Comparison of ENCODE assay signal across 9 cellular contexts in genomic region chr7:44489955-44490350, GRCh38. TPM values are rescaled to one million over a fixed set of nuclear protein-coding genes. Genes with fewer than 3 reads are reported as not detected.
DNase-seq lines count a peak whose midpoint lies in the region; ATAC-seq, FAIRE-seq and TF ChIP-seq lines count a peak whose summit lies in the region.
"Had no signal": no experiment of that assay in that cellular context is flagged by ENCODE, and none has a peak within 500 bp of the region (broad histone marks: within the 10 kb centered on the region; RNA-seq: fewer than 3 reads in every experiment).

No MANE protein-coding gene starts in this region.

- peak overlapping the region; percentile 93 for H3K4me3 ChIP-seq in ACC112 (ENCODE audit: low read depth, low read length)
- H3K4me3 ChIP-seq in breast epithelium = peak overlapping the region; percentile 86 to 96 (median 91)
- peak overlapping the region; percentile 83 to 95 for H3K4me3 ChIP-seq in stomach smooth muscle (ENCODE audit: low read length in 2 of 2)

- H2AFZ ChIP-seq in ACC112 (ENCODE audit: low read length, unreplicated experiment) = peak overlapping the region; percentile 82

- no peak for TF ChIP-seq CTCF in breast epithelium (IDR thresholded peaks at IDR 0.05)

- intact Hi-C loops in breast epithelium (cut with DNase I; ENCODE audit: low total_unique reads) (no loop called here), left colon (cut with DNase I, micrococcal nuclease) (loop anchor here in 1 of 2 donors (5.0 kb wide), 1 partner anchor 357 kb away; the partner anchor contains the start of gene H2AZ2)

- H3K27me3 ChIP-seq in ACC112 (ENCODE audit: insufficient read depth, low read length) = no peaks in the 10 kb centered on the region
- peaks cover 0 to 5% of the 10 kb centered on the region in 2 donors for H3K27me3 ChIP-seq in breast epithelium
- H3K27me3 ChIP-seq in stomach smooth muscle (ENCODE audit: control insufficient read depth in 1 of 2, insufficient read depth in 2 of 2, low read length in 2 of 2) = no peaks in the 10 kb centered on the region

- peak overlapping the region; percentile 88 to 94 for H3K9ac ChIP-seq in stomach smooth muscle (ENCODE audit: low read length in 2 of 2)

- ATAC-seq in HG03045 (IDR thresholded peaks at IDR 0.05; ENCODE audit: unreplicated experiment) = peak; percentile 20
- peak; percentile 74 for ATAC-seq in left colon

- DNase-seq in GM18507 (ENCODE audit: extremely low spot score, insufficient read length, low read depth) = no peak
- DNase-seq in RPMI8226 = peak; percentile 36
- DNase-seq in breast epithelium (ENCODE audit: low spot score in 2 of 2) = no peak
- DNase-seq in left colon = peak; percentile 51 to 53
- no peak for DNase-seq in superior temporal gyrus (ENCODE audit: extremely low spot score)

- H3K9me3 ChIP-seq in breast epithelium (no peaks in the 10 kb centered on the region), stomach smooth muscle (ENCODE audit: control insufficient read depth in 2 of 2, low read length in 2 of 2) (no peaks in the 10 kb centered on the region)

- FAIRE-seq in GM18507 (lab: Jason Lieb, UNC) = peak; percentile 29

- TF ChIP-seq POLR2A in breast epithelium (IDR thresholded peaks at IDR 0.05) = no peak

- H3K79me2 ChIP-seq in ACC112 (ENCODE audit: control insufficient read depth, insufficient read depth, low read length, unreplicated experiment) = peaks cover 50% of the 10 kb centered on the region

- H3K36me3 ChIP-seq in ACC112 (ENCODE audit: insufficient read depth, low read length) = peaks cover 9% of the 10 kb centered on the region; the same call in 1 of the 2 replicates
- no peaks in the 10 kb centered on the region for H3K36me3 ChIP-seq in breast epithelium
- peaks cover under 1 to 2% of the 10 kb centered on the region in 2 donors for H3K36me3 ChIP-seq in stomach smooth muscle (ENCODE audit: control insufficient read depth in 2 of 2, insufficient read depth in 2 of 2, low read length in 2 of 2)

- peak overlapping the region; percentile 94 for H3K27ac ChIP-seq in ACC112 (ENCODE audit: low read depth, low read length)
- H3K27ac ChIP-seq in breast epithelium = peak overlapping the region; percentile 98 to 99
- peak overlapping the region; percentile 96 for H3K27ac ChIP-seq in stomach smooth muscle (ENCODE audit: low read length)

- H3K4me1 ChIP-seq in ACC112 (ENCODE audit: control insufficient read depth, insufficient read depth, low read length, unreplicated experiment) (peaks cover 25% of the 10 kb centered on the region), breast epithelium (peaks cover 5 to 10% of the 10 kb centered on the region in 2 donors), stomach smooth muscle (ENCODE audit: control insufficient read depth, insufficient read depth, low read length) (peaks cover 24% of the 10 kb centered on the region)

RNA-seq across cellular contexts. Expression of gene NUDCD3, which starts 0.5 kb away (rescaled TPM):
- 10 to 100 TPM; 52.1 to 64.0 (median 60.0) TPM for total RNA-seq in breast epithelium
- 10 to 100 TPM; 66.3 to 72.4 TPM for total RNA-seq in left colon

RNA-seq across cellular contexts. Expression of gene NPC1L1, which starts 51.2 kb away (rescaled TPM):
- total RNA-seq in breast epithelium (under 1 TPM; 0.16 to 0.33 (median 0.29) TPM), left colon (under 1 TPM in 1 of 2 donors, not detected in 1; 0.06 TPM)
- total RNA-seq: M059J had no signal

Comparison
In these comparisons a context has a peak if more than half of its experiments do, and no peak if none do; other contexts are left out.
1. DNase-seq: peak in RPMI8226 (single experiment) and left colon (2 of 2); none in GM18507 (single experiment), breast epithelium (0 of 2) and superior temporal gyrus (single experiment).
2. Peak in every context shown above with its lines, with median percentiles within 50 percentile points of each other: H3K27ac ChIP-seq and H3K4me3 ChIP-seq.